ENCODE assay signal across 1 cellular context in genomic region chr1:1309525-1310385, GRCh38.
TF ChIP-seq lines count a peak whose summit lies in the region.

No MANE protein-coding gene starts in this region.

TF ChIP-seq in K562, 482 proteins besides CTCF, POLR2A, EP300 and RAD21 (continues in another document):
- TF ChIP-seq GTF2A2 (tag; IDR thresholded peaks at IDR 0.05) (no peak), HLTF (IDR thresholded peaks at IDR 0.05) (no peak), HOXB6 (CRISPR knock-in tag; IDR thresholded peaks at IDR 0.05; ENCODE audit: borderline replicate concordance) (no peak), SUPT5H (IDR thresholded peaks at IDR 0.05) (peak; percentile 53), ZFP1 (CRISPR knock-in tag; IDR thresholded peaks at IDR 0.05) (no peak), ZBTB7A (IDR thresholded peaks at IDR 0.05; ENCODE audit: borderline replicate concordance, control insufficient read depth, low read depth, low read length) (peak; percentile 75), KAT2B (IDR thresholded peaks at IDR 0.05; ENCODE audit: low read depth, low read length) (no peak), EGR1 (conservative IDR thresholded peaks at IDR 0.05) (peak; percentile 36; the same call in 1 of the 2 replicates), TCF7L2 (IDR thresholded peaks at IDR 0.05; ENCODE audit: low read depth, low read length) (no peak), ZNF766 (CRISPR knock-in tag; conservative IDR thresholded peaks at IDR 0.05) (no peak), PCBP1 (IDR thresholded peaks at IDR 0.05; ENCODE audit: low read depth, low read length, poor library complexity, severe bottlenecking) (peak; percentile 49), MCM3 (IDR thresholded peaks at IDR 0.05) (no peak), MTF1 (CRISPR knock-in tag; IDR thresholded peaks at IDR 0.05; ENCODE audit: borderline replicate concordance) (no peak), NFATC3 (IDR thresholded peaks at IDR 0.05) (no peak), NCOA6 (IDR thresholded peaks at IDR 0.05) (no peak), MYC (IDR thresholded peaks at IDR 0.05; ENCODE audit: low read depth, low read length) (no peak), MYC (CRISPR knock-in tag; IDR thresholded peaks at IDR 0.05; ENCODE audit: borderline replicate concordance, low read depth) (peak; percentile 67; the same call in 1 of the 2 replicates), ETV1 (tag; conservative IDR thresholded peaks at IDR 0.05; ENCODE audit: low read depth) (no peak), YY1 (IDR thresholded peaks at IDR 0.05; ENCODE audit: borderline replicate concordance in 1 of 3, control insufficient read depth in 1 of 3, extremely low read depth in 1 of 3, insufficient read depth in 3 of 3, insufficient read length in 1 of 3, insufficient replicate concordance in 2 of 3, low read depth in 1 of 3, low read length in 2 of 3) (no peak), CBFA2T2 (conservative IDR thresholded peaks at IDR 0.05) (peak; percentile 43), ZNF143 (CRISPR knock-in tag; IDR thresholded peaks at IDR 0.05) (no peak), PBX2 (CRISPR knock-in tag; IDR thresholded peaks at IDR 0.05; ENCODE audit: low read depth) (no peak), PBX2 (tag; conservative IDR thresholded peaks at IDR 0.05; ENCODE audit: low read depth) (no peak), SP2 (IDR thresholded peaks at IDR 0.05; ENCODE audit: extremely low read depth, low read depth, low read length, poor library complexity, severe bottlenecking) (no peak), CREBBP (IDR thresholded peaks at IDR 0.05; ENCODE audit: low read depth, low read length) (no peak), ATF1 (CRISPR knock-in tag; IDR thresholded peaks at IDR 0.05) (no peak), ATF1 (tag; IDR thresholded peaks at IDR 0.05) (no peak), MBD1 (CRISPR knock-in tag; IDR thresholded peaks at IDR 0.05) (no peak), FOXM1 (IDR thresholded peaks at IDR 0.05; ENCODE audit: low read depth) (no peak), FOXM1 (CRISPR knock-in tag; IDR thresholded peaks at IDR 0.05; ENCODE audit: low read depth) (0 out of 2 replicates have a peak, but pooled peaks have one; percentile 34), MAZ (CRISPR knock-in tag; conservative IDR thresholded peaks at IDR 0.05 in 1 of 2, IDR thresholded peaks at IDR 0.05 in 1 of 2) (no peak), RBFOX2 (IDR thresholded peaks at IDR 0.05; ENCODE audit: low read depth, low read length) (peak; percentile 63), FOSL1 (tag; conservative IDR thresholded peaks at IDR 0.05) (no peak), NFE2L1 (tag; IDR thresholded peaks at IDR 0.05; ENCODE audit: borderline replicate concordance, low read depth) (no peak), ARID4B (CRISPR knock-in tag; IDR thresholded peaks at IDR 0.05) (no peak), CHD1 (IDR thresholded peaks at IDR 0.05; ENCODE audit: low read length) (no peak), RAD51 (IDR thresholded peaks at IDR 0.05; ENCODE audit: borderline replicate concordance, low read depth) (peak; percentile 73; the same call in 1 of the 2 replicates), KDM2B (CRISPR knock-in tag; IDR thresholded peaks at IDR 0.05) (0 out of 2 replicates have a peak, but pooled peaks have one; percentile 4)
- TF ChIP-seq, protein P1, sequence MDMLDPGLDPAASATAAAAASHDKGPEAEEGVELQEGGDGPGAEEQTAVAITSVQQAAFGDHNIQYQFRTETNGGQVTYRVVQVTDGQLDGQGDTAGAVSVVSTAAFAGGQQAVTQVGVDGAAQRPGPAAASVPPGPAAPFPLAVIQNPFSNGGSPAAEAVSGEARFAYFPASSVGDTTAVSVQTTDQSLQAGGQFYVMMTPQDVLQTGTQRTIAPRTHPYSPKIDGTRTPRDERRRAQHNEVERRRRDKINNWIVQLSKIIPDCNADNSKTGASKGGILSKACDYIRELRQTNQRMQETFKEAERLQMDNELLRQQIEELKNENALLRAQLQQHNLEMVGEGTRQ (CRISPR knock-in tag; IDR thresholded peaks at IDR 0.05) = peak; percentile 88
- TF ChIP-seq, protein P2, sequence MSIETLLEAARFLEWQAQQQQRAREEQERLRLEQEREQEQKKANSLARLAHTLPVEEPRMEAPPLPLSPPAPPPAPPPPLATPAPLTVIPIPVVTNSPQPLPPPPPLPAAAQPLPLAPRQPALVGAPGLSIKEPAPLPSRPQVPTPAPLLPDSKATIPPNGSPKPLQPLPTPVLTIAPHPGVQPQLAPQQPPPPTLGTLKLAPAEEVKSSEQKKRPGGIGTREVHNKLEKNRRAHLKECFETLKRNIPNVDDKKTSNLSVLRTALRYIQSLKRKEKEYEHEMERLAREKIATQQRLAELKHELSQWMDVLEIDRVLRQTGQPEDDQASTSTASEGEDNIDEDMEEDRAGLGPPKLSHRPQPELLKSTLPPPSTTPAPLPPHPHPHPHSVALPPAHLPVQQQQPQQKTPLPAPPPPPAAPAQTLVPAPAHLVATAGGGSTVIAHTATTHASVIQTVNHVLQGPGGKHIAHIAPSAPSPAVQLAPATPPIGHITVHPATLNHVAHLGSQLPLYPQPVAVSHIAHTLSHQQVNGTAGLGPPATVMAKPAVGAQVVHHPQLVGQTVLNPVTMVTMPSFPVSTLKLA (conservative IDR thresholded peaks at IDR 0.05) = peak in 1 of 2 experiments; percentile 57; a peak in 1 of 4 replicates
- TF ChIP-seq, protein P3, sequence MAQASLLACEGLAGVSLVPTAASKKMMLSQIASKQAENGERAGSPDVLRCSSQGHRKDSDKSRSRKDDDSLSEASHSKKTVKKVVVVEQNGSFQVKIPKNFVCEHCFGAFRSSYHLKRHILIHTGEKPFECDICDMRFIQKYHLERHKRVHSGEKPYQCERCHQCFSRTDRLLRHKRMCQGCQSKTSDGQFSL (CRISPR knock-in tag; IDR thresholded peaks at IDR 0.05) = no peak
- TF ChIP-seq, protein P3 (tag; IDR thresholded peaks at IDR 0.05) = no peak
- TF ChIP-seq, protein P4, sequence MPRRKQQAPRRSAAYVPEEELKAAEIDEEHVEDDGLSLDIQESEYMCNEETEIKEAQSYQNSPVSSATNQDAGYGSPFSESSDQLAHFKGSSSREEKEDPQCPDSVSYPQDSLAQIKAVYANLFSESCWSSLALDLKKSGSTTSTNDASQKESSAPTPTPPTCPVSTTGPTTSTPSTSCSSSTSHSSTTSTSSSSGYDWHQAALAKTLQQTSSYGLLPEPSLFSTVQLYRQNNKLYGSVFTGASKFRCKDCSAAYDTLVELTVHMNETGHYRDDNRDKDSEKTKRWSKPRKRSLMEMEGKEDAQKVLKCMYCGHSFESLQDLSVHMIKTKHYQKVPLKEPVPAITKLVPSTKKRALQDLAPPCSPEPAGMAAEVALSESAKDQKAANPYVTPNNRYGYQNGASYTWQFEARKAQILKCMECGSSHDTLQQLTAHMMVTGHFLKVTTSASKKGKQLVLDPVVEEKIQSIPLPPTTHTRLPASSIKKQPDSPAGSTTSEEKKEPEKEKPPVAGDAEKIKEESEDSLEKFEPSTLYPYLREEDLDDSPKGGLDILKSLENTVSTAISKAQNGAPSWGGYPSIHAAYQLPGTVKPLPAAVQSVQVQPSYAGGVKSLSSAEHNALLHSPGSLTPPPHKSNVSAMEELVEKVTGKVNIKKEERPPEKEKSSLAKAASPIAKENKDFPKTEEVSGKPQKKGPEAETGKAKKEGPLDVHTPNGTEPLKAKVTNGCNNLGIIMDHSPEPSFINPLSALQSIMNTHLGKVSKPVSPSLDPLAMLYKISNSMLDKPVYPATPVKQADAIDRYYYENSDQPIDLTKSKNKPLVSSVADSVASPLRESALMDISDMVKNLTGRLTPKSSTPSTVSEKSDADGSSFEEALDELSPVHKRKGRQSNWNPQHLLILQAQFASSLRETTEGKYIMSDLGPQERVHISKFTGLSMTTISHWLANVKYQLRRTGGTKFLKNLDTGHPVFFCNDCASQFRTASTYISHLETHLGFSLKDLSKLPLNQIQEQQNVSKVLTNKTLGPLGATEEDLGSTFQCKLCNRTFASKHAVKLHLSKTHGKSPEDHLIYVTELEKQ (CRISPR knock-in tag; IDR thresholded peaks at IDR 0.05) = no peak
- TF ChIP-seq, protein P5, sequence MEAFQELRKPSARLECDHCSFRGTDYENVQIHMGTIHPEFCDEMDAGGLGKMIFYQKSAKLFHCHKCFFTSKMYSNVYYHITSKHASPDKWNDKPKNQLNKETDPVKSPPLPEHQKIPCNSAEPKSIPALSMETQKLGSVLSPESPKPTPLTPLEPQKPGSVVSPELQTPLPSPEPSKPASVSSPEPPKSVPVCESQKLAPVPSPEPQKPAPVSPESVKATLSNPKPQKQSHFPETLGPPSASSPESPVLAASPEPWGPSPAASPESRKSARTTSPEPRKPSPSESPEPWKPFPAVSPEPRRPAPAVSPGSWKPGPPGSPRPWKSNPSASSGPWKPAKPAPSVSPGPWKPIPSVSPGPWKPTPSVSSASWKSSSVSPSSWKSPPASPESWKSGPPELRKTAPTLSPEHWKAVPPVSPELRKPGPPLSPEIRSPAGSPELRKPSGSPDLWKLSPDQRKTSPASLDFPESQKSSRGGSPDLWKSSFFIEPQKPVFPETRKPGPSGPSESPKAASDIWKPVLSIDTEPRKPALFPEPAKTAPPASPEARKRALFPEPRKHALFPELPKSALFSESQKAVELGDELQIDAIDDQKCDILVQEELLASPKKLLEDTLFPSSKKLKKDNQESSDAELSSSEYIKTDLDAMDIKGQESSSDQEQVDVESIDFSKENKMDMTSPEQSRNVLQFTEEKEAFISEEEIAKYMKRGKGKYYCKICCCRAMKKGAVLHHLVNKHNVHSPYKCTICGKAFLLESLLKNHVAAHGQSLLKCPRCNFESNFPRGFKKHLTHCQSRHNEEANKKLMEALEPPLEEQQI (IDR thresholded peaks at IDR 0.05) = no peak
- TF ChIP-seq, protein P6, sequence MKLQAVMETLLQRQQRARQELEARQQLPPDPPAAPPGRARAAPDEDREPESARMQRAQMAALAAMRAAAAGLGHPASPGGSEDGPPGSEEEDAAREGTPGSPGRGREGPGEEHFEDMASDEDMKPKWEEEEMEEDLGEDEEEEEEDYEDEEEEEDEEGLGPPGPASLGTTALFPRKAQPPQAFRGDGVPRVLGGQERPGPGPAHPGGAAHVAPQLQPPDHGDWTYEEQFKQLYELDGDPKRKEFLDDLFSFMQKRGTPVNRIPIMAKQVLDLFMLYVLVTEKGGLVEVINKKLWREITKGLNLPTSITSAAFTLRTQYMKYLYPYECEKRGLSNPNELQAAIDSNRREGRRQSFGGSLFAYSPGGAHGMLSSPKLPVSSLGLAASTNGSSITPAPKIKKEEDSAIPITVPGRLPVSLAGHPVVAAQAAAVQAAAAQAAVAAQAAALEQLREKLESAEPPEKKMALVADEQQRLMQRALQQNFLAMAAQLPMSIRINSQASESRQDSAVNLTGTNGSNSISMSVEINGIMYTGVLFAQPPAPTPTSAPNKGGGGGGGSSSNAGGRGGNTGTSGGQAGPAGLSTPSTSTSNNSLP (IDR thresholded peaks at IDR 0.05; ENCODE audit: borderline replicate concordance, low read depth, low read length) = no peak
